In genomic region chr2:54755641-54756326, GRCh38 we compare ENCODE assay signal across 8 cellular contexts. TPM values are rescaled to one million over a fixed set of nuclear protein-coding genes. Genes with fewer than 3 reads are reported as not detected.
DNase-seq lines count a peak whose midpoint lies in the region; ATAC-seq lines count a peak whose summit lies in the region.
"Had no signal": no experiment of that assay in that cellular context is flagged by ENCODE, and none has a peak within 500 bp of the region (broad histone marks: within the 10 kb centered on the region; RNA-seq: fewer than 3 reads in every experiment).

No MANE protein-coding gene starts in this region.

- no peaks in the 10 kb centered on the region for H3K79me1 ChIP-seq in mesenchymal stem cell (replicated peaks; ENCODE audit: low read length, poor library complexity, severe bottlenecking)

- H2BK120ac ChIP-seq in mesenchymal stem cell (ENCODE audit: low read depth, low read length): no peak overlapping the region

- WGBS in mesenchymal stem cell: 83% methylated on average over 8 of the region's 9 CpGs

- H4K91ac ChIP-seq in mesenchymal stem cell (ENCODE audit: low read length): no peak overlapping the region

- no peaks in the 10 kb centered on the region for H3K36me3 ChIP-seq in mesenchymal stem cell (ENCODE audit: control insufficient read depth in 1 of 2, insufficient read depth in 2 of 2, low read depth in 1 of 2, low read length in 2 of 2)
- H3K36me3 ChIP-seq: HAP-1 had no signal

- no peak overlapping the region for H3K4ac ChIP-seq in mesenchymal stem cell (ENCODE audit: low read depth in 1 of 2, low read length in 2 of 2)

- no peak overlapping the region for H2BK12ac ChIP-seq in mesenchymal stem cell (ENCODE audit: low read length in 2 of 2)

- peak; percentile 37 for DNase-seq in glomerular visceral epithelial cell (ENCODE audit: extremely low spot score)
- DNase-seq in mesenchymal stem cell: no peak
- no peak for DNase-seq in RKO (ENCODE audit: low spot score)
- no peak for DNase-seq in NCI-H2196 (lab: John Stamatoyannopoulos, UW; ENCODE audit: unreplicated experiment)

- H3K27ac ChIP-seq in mesenchymal stem cell (ENCODE audit: low read length, poor library complexity, severe bottlenecking): no peak overlapping the region

- no peak overlapping the region for H3K18ac ChIP-seq in mesenchymal stem cell (ENCODE audit: low read depth in 1 of 2, low read length in 2 of 2)

- H3K4me3 ChIP-seq in mesenchymal stem cell (ENCODE audit: insufficient read depth in 1 of 2, low read depth in 1 of 2, low read length in 2 of 2): no peak overlapping the region
- H3K4me3 ChIP-seq: HAP-1 had no signal

- H3K23ac ChIP-seq in mesenchymal stem cell (ENCODE audit: low read length in 2 of 2): no peak overlapping the region

- H4K8ac ChIP-seq in mesenchymal stem cell (ENCODE audit: low read length): no peak overlapping the region

- H2AK5ac ChIP-seq in mesenchymal stem cell (ENCODE audit: low read length, severe bottlenecking): no peak overlapping the region

- no peaks in the 10 kb centered on the region for H3K4me1 ChIP-seq in mesenchymal stem cell (ENCODE audit: control insufficient read depth, insufficient read depth, low read depth, low read length)

- no peak overlapping the region for H3K14ac ChIP-seq in mesenchymal stem cell (ENCODE audit: low read length in 2 of 2)

- no peak overlapping the region for H3K9ac ChIP-seq in mesenchymal stem cell (ENCODE audit: low read length)

- no peak overlapping the region for H2AFZ ChIP-seq in mesenchymal stem cell (ENCODE audit: low read depth, low read length)

- no peak overlapping the region for H3K4me2 ChIP-seq in mesenchymal stem cell (ENCODE audit: low read length, poor library complexity, severe bottlenecking)

- ATAC-seq in GM18873 (IDR thresholded peaks at IDR 0.05; ENCODE audit: low FRiP score, unreplicated experiment) (peak; percentile 71), GM21737 (IDR thresholded peaks at IDR 0.05; ENCODE audit: unreplicated experiment) (peak; percentile 62), HG03520 (IDR thresholded peaks at IDR 0.05; ENCODE audit: unreplicated experiment) (peak; percentile 66)

- H2BK15ac ChIP-seq in mesenchymal stem cell (ENCODE audit: low read depth, poor library complexity, severe bottlenecking): no peak overlapping the region

- no peaks in the 10 kb centered on the region for H3K27me3 ChIP-seq in mesenchymal stem cell (ENCODE audit: control insufficient read depth in 1 of 2, insufficient read depth in 1 of 2, low read length in 2 of 2)

- no peak overlapping the region for H2BK5ac ChIP-seq in mesenchymal stem cell (ENCODE audit: low read depth, low read length, poor library complexity, severe bottlenecking)

- no peaks in the 10 kb centered on the region for H3K9me3 ChIP-seq in mesenchymal stem cell (ENCODE audit: control insufficient read depth, low read length)
- H3K9me3 ChIP-seq: HAP-1 had no signal

RNA-seq across cellular contexts. Expression of gene EML6, which starts 32.3 kb away (rescaled TPM):
- polyA plus RNA-seq in mesenchymal stem cell (2013, experiment 1 of 2): 0.36 TPM
- polyA plus RNA-seq in mesenchymal stem cell (2013, experiment 2 of 2): 0.25 TPM
